In genomic region chr6:168195712-168196111, GRCh38 we compare ENCODE assay signal across 22 cellular contexts.
"Had no signal": no experiment of that assay in that cellular context is flagged by ENCODE, and none has a peak within 500 bp of the region (broad histone marks: within the 10 kb centered on the region; RNA-seq: fewer than 3 reads in every experiment).

No MANE protein-coding gene starts in this region.

- H3K4me3 Mint-ChIP-seq: activated T-cell treated with anti-CD3 and anti-CD28 coated beads, Interleukin-2, amount 50 U/mL, for 72 hours; stimulated activated effector memory CD8-positive, alpha-beta T cell treated with anti-CD3 and anti-CD28 coated beads, Interleukin-12 subunit alpha, Interleukin-12 subunit beta, amount 100 ng/mL, for 72 hours; T-helper 17 cell had no signal

- FAIRE-seq: astrocyte, bronchial epithelial cell had no signal

- H3K9me3 Mint-ChIP-seq: activated T-cell treated with anti-CD3 and anti-CD28 coated beads, Interleukin-2, amount 50 U/mL, for 72 hours; stimulated activated effector memory CD8-positive, alpha-beta T cell treated with anti-CD3 and anti-CD28 coated beads, Interleukin-12 subunit alpha, Interleukin-12 subunit beta, amount 100 ng/mL, for 72 hours had no signal

- H3K9me3 ChIP-seq: adrenal gland, psoas muscle, SJCRH30, thoracic aorta had no signal

- H3K4me1 ChIP-seq: adrenal gland, psoas muscle had no signal

- H3K27ac ChIP-seq: adrenal gland, dorsolateral prefrontal cortex, epithelial cell of prostate, hepatocyte, psoas muscle, SJCRH30, thoracic aorta, WERI-Rb-1 had no signal

- H3K27me3 ChIP-seq: adrenal gland, hepatocyte had no signal

- DNase-seq: activated CD4-positive, alpha-beta T cell treated with anti-CD3 and anti-CD28 coated beads for 1 hour; activated CD4-positive, alpha-beta T cell treated with anti-CD3 and anti-CD28 coated beads, Interleukin-2, amount 50 U/mL, for 4 hours; activated effector memory CD4-positive, alpha-beta T cell treated with anti-CD3 and anti-CD28 coated beads, Interleukin-2, amount 50 U/mL, for 16 hours; activated naive CD4-positive, alpha-beta T cell treated with anti-CD3 and anti-CD28 coated beads, Interleukin-2, amount 50 U/mL, for 16 hours; activated T-cell treated with anti-CD3 and anti-CD28 coated beads, Interleukin-2, amount 50 U/mL, for 72 hours; foreskin fibroblast; left cardiac atrium; psoas muscle; SJCRH30; stimulated activated CD4-positive, alpha-beta T cell treated with anti-CD3 and anti-CD28 coated beads, Interleukin-4, amount 100 ng/mL, for 24 hours; T-helper 17 cell; WERI-Rb-1 had no signal

- ATAC-seq: activated T-cell treated with anti-CD3 and anti-CD28 coated beads, Interleukin-2, amount 50 U/mL, for 72 hours; psoas muscle; right cardiac atrium; stimulated activated effector memory CD8-positive, alpha-beta T cell treated with anti-CD3 and anti-CD28 coated beads, Interleukin-12 subunit alpha, Interleukin-12 subunit beta, amount 100 ng/mL, for 72 hours; T-helper 17 cell had no signal

- H3K4me3 ChIP-seq: adrenal gland, dorsolateral prefrontal cortex, hepatocyte, lung, psoas muscle, SJCRH30, thoracic aorta had no signal

- H3K27ac Mint-ChIP-seq: activated T-cell treated with anti-CD3 and anti-CD28 coated beads, Interleukin-2, amount 50 U/mL, for 72 hours; stimulated activated effector memory CD8-positive, alpha-beta T cell treated with anti-CD3 and anti-CD28 coated beads, Interleukin-12 subunit alpha, Interleukin-12 subunit beta, amount 100 ng/mL, for 72 hours; T-helper 17 cell had no signal

- H3K36me3 Mint-ChIP-seq: stimulated activated effector memory CD8-positive, alpha-beta T cell treated with anti-CD3 and anti-CD28 coated beads, Interleukin-12 subunit alpha, Interleukin-12 subunit beta, amount 100 ng/mL, for 72 hours had no signal

- H3K36me3 ChIP-seq: adrenal gland, SJCRH30, thoracic aorta, WERI-Rb-1 had no signal
